In genomic region chr5:68325065-68325580, GRCh38 we compare ENCODE assay signal across 1 cellular context.
TF ChIP-seq lines count a peak whose summit lies in the region.

No MANE protein-coding gene starts in this region.

TF ChIP-seq in K562, 482 proteins besides CTCF, POLR2A, EP300 and RAD21 (continued from another document and continues in another):
- TF ChIP-seq ZBTB11 (CRISPR knock-in tag; IDR thresholded peaks at IDR 0.05) (peak in 1 of 3 experiments; percentile 62; a peak in 2 of 6 replicates), HMG20A (CRISPR knock-in tag; conservative IDR thresholded peaks at IDR 0.05) (no peak), ZNF639 (CRISPR knock-in tag; conservative IDR thresholded peaks at IDR 0.05 in 1 of 2, IDR thresholded peaks at IDR 0.05 in 1 of 2) (no peak), ZNF431 (CRISPR knock-in tag; IDR thresholded peaks at IDR 0.05) (no peak), MEIS2 (IDR thresholded peaks at IDR 0.05; ENCODE audit: partially characterized antibody) (peak; percentile 77), ZNF212 (CRISPR knock-in tag; IDR thresholded peaks at IDR 0.05) (no peak), ZNF133 (CRISPR knock-in tag; IDR thresholded peaks at IDR 0.05) (no peak), ETS1 (conservative IDR thresholded peaks at IDR 0.05; ENCODE audit: control insufficient read depth, low read depth, low read length) (no peak), MLLT1 (IDR thresholded peaks at IDR 0.05) (peak; percentile 71 to 78; a peak in 3 of 4 replicates), CBX1 (IDR thresholded peaks at IDR 0.05; ENCODE audit: low read depth) (no peak), ZNF175 (CRISPR knock-in tag; IDR thresholded peaks at IDR 0.05; ENCODE audit: low read depth) (no peak), ZNF592 (IDR thresholded peaks at IDR 0.05) (no peak), RBM34 (IDR thresholded peaks at IDR 0.05; ENCODE audit: borderline replicate concordance, insufficient read depth, low read length) (no peak), TBL1XR1 (IDR thresholded peaks at IDR 0.05; ENCODE audit: low read length in 2 of 2) (no peak), TRIM24 (IDR thresholded peaks at IDR 0.05) (peak; percentile 78 to 85; a peak in 2 of 4 replicates), NR2C1 (IDR thresholded peaks at IDR 0.05) (peak; percentile 85), NR2C1 (tag; IDR thresholded peaks at IDR 0.05) (peak; percentile 89), PHB (CRISPR knock-in tag; IDR thresholded peaks at IDR 0.05) (no peak), PRMT5 (CRISPR knock-in tag; IDR thresholded peaks at IDR 0.05) (no peak), PRPF4 (IDR thresholded peaks at IDR 0.05; ENCODE audit: insufficient read depth, low read depth, low read length, poor library complexity, severe bottlenecking) (no peak), TRIM25 (IDR thresholded peaks at IDR 0.05; ENCODE audit: borderline replicate concordance) (peak; percentile 21; the same call in 1 of the 2 replicates), ZNF655 (CRISPR knock-in tag; IDR thresholded peaks at IDR 0.05) (no peak), CREB1 (IDR thresholded peaks at IDR 0.05) (no peak), CREB1 (CRISPR knock-in tag; IDR thresholded peaks at IDR 0.05) (no peak), PKNOX1 (IDR thresholded peaks at IDR 0.05) (no peak), CHD1 (IDR thresholded peaks at IDR 0.05; ENCODE audit: low read length) (no peak), JUND (IDR thresholded peaks at IDR 0.05; ENCODE audit: borderline replicate concordance, low read depth, low read length) (no peak), JUND (tag; IDR thresholded peaks at IDR 0.05; ENCODE audit: borderline replicate concordance, low read depth, low read length) (no peak; the same call in 2 of the 3 replicates), HDAC6 (IDR thresholded peaks at IDR 0.05; ENCODE audit: low read depth, low read length) (no peak)
